6 cellular contexts compared by ENCODE assay signal in genomic region chrX:153727108-153727931, GRCh38. TPM values are rescaled to one million over a fixed set of nuclear protein-coding genes. Genes with fewer than 3 reads are reported as not detected.
DNase-seq lines count a peak whose midpoint lies in the region; ATAC-seq and TF ChIP-seq lines count a peak whose summit lies in the region.

No MANE protein-coding gene starts in this region.

- TF ChIP-seq CTCF in HCT116 (IDR thresholded peaks at IDR 0.05 in 2 of 3, conservative IDR thresholded peaks at IDR 0.05 in 1 of 3; ENCODE audit: borderline replicate concordance in 1 of 3, insufficient read depth in 1 of 3, low read depth in 2 of 3, low read length in 2 of 3) (no peak), lower lobe of right lung (IDR thresholded peaks at IDR 0.05) (no peak)
- no peak for TF ChIP-seq CTCF in activated CD8-positive, alpha-beta T cell treated with anti-CD3 and anti-CD28 coated beads for 36 hours (IDR thresholded peaks at IDR 0.05)

- H3K9me2 ChIP-seq in HCT116 (ENCODE audit: insufficient read depth) = no peaks in the 10 kb centered on the region

- peaks cover 10% of the 10 kb centered on the region for H3K36me3 Mint-ChIP-seq in activated CD8-positive, alpha-beta T cell treated with anti-CD3 and anti-CD28 coated beads for 36 hours (ENCODE audit: low read depth)

- no peak for DNase-seq in HCT116 (ENCODE audit: low read depth, low spot score)
- no peak for DNase-seq in activated CD8-positive, alpha-beta T cell treated with anti-CD3 and anti-CD28 coated beads for 36 hours
- DNase-seq in lower lobe of right lung = peak; percentile 56
- DNase-seq in kidney glomerular epithelial cell (lab: John Stamatoyannopoulos, UW) = no peak
- DNase-seq in NCI-H2171 treated with DMSO at 0.1 percent for 48 hours (lab: John Stamatoyannopoulos, UW) = no peak
- no peak for DNase-seq in NCI-H748 (lab: John Stamatoyannopoulos, UW; ENCODE audit: unreplicated experiment)

- peaks cover 17% of the 10 kb centered on the region for H3K79me2 ChIP-seq in HCT116 (ENCODE audit: insufficient read depth, low read length)

- H3K27ac ChIP-seq in HCT116 (ENCODE audit: low read depth, low read length) (peak overlapping the region; percentile 85), lower lobe of right lung (peak overlapping the region; percentile 88)

- intact Hi-C loops in HCT116 (cut with micrococcal nuclease) (no loop called here), lower lobe of right lung (cut with DNase I) (no loop called here)
- intact Hi-C loops in activated CD8-positive, alpha-beta T cell treated with anti-CD3 and anti-CD28 coated beads for 36 hours (cut with micrococcal nuclease) = no loop called here

- peak overlapping the region; percentile 69 for H3K4me2 ChIP-seq in HCT116 (ENCODE audit: low read length)

- TF ChIP-seq RAD21 in HCT116 (IDR thresholded peaks at IDR 0.05; ENCODE audit: low read depth) = no peak

- H4K20me1 ChIP-seq in HCT116 (ENCODE audit: insufficient read depth) = no peaks in the 10 kb centered on the region

- H3K4me3 ChIP-seq in HCT116 (replicated peaks in 1 of 2; ENCODE audit: low read depth in 1 of 2, low read length in 2 of 2) = peak overlapping the region; percentile 11 to 28; a peak in 2 of 4 replicates
- peak overlapping the region; percentile 72 for H3K4me3 ChIP-seq in lower lobe of right lung

- H3K36me3 ChIP-seq in HCT116 (ENCODE audit: control insufficient read depth in 1 of 2, insufficient read depth in 2 of 2, low read length in 2 of 2) (peaks cover 0 to under 1% of the 10 kb centered on the region in 2 experiments; a peak in 1 of 4 replicates), lower lobe of right lung (no peaks in the 10 kb centered on the region)

- H3K27me3 Mint-ChIP-seq in activated CD8-positive, alpha-beta T cell treated with anti-CD3 and anti-CD28 coated beads for 36 hours = no peaks in the 10 kb centered on the region

- RAD21 ChIA-PET in HCT116 (lab: Charles Lee; ENCODE audit: low non-redundant PET in 1 of 2, low total read pairs in 2 of 2, uncharacterized antibody in 2 of 2, unreplicated experiment in 2 of 2) = no interaction called here

- BruUV-seq in HCT116 (replicated peaks; lab: Mats Ljungman, UMichigan) = no TSS peak

- H2AFZ ChIP-seq in HCT116 (ENCODE audit: low read depth, low read length, poor library complexity, severe bottlenecking) = no peak overlapping the region

- H3K9me3 Mint-ChIP-seq in activated CD8-positive, alpha-beta T cell treated with anti-CD3 and anti-CD28 coated beads for 36 hours = peaks cover 5% of the 10 kb centered on the region

- peaks cover 35 to 48% of the 10 kb centered on the region in 2 experiments for H3K4me1 ChIP-seq in HCT116 (ENCODE audit: control insufficient read depth in 1 of 2, insufficient read depth in 2 of 2, low read length in 2 of 2)
- peaks cover 44% of the 10 kb centered on the region for H3K4me1 ChIP-seq in lower lobe of right lung

- H3K27ac Mint-ChIP-seq in activated CD8-positive, alpha-beta T cell treated with anti-CD3 and anti-CD28 coated beads for 36 hours = no peak overlapping the region

- H3K27me3 ChIP-seq in HCT116 (ENCODE audit: insufficient read depth, low read length) (no peaks in the 10 kb centered on the region), lower lobe of right lung (ENCODE audit: low read depth) (no peaks in the 10 kb centered on the region)

- H3K9ac ChIP-seq in HCT116 (ENCODE audit: low read length) = peak overlapping the region; percentile 51

- H3K4me3 Mint-ChIP-seq in activated CD8-positive, alpha-beta T cell treated with anti-CD3 and anti-CD28 coated beads for 36 hours = peak overlapping the region; percentile 56

- no peaks in the 10 kb centered on the region for H3K9me3 ChIP-seq in HCT116 (ENCODE audit: control insufficient read depth in 1 of 2, insufficient read depth in 1 of 2, low read depth in 1 of 2, low read length in 2 of 2)
- no peaks in the 10 kb centered on the region for H3K9me3 ChIP-seq in lower lobe of right lung

- POLR2A ChIA-PET in HCT116 (lab: Charles Lee) = no interaction called here
- POLR2A ChIA-PET in activated CD8-positive, alpha-beta T cell treated with anti-CD3 and anti-CD28 coated beads for 36 hours (lab: Charles Lee) = no interaction called here

- no peak for TF ChIP-seq POLR2A in HCT116 (IDR thresholded peaks at IDR 0.05; ENCODE audit: borderline replicate concordance, extremely low read depth, insufficient read depth, insufficient read length)

- CTCF ChIA-PET in HCT116 (lab: Charles Lee) = no interaction called here
- CTCF ChIA-PET in activated CD8-positive, alpha-beta T cell treated with anti-CD3 and anti-CD28 coated beads for 36 hours (lab: Charles Lee) = interaction anchor here (1.0 to 1.1 kb wide), 2 partner anchors 27 to 37 kb away, joined by 3 read pairs; partner anchors contain the start of gene PLXNB3

- ATAC-seq in HCT116 = no peak
- ATAC-seq in activated CD8-positive, alpha-beta T cell treated with anti-CD3 and anti-CD28 coated beads for 36 hours = no peak
- ATAC-seq in lower lobe of right lung = no peak

- H3K4me1 Mint-ChIP-seq in activated CD8-positive, alpha-beta T cell treated with anti-CD3 and anti-CD28 coated beads for 36 hours (ENCODE audit: low read depth) = peaks cover 22% of the 10 kb centered on the region

TF ChIP-seq in HCT116, 20 proteins besides CTCF, POLR2A, EP300 and RAD21:
- no peak for TF ChIP-seq FOSL1 (IDR thresholded peaks at IDR 0.05; ENCODE audit: low read depth)
- TF ChIP-seq CEBPB (IDR thresholded peaks at IDR 0.05; ENCODE audit: low read depth) = no peak
- TF ChIP-seq SP1 (IDR thresholded peaks at IDR 0.05; ENCODE audit: low read depth) = no peak
- TF ChIP-seq ZNF274 (IDR thresholded peaks at IDR 0.05; ENCODE audit: low read depth, low read length) = no peak
- TF ChIP-seq SIN3A (IDR thresholded peaks at IDR 0.05; ENCODE audit: low read depth) = no peak
- no peak for TF ChIP-seq ATF3 (IDR thresholded peaks at IDR 0.05)
- TF ChIP-seq CBX3 (IDR thresholded peaks at IDR 0.05; ENCODE audit: low read depth) = no peak
- no peak for TF ChIP-seq ZFX (IDR thresholded peaks at IDR 0.05)
TF ChIP-seq in HCT116: peak in this region for 0.

RNA-seq across cellular contexts. Expression of gene ABCD1, which starts 2.7 kb away (rescaled TPM):
- total RNA-seq in HCT116 (2021; ENCODE audit: unreplicated experiment) = 7.1 TPM
- polyA plus RNA-seq in HCT116 (2012) = 7.8 and 9.9 TPM in 2 replicates
- total RNA-seq in activated CD8-positive, alpha-beta T cell treated with anti-CD3 and anti-CD28 coated beads for 36 hours = 1 to 10 TPM; 3.9 to 4.4 TPM
- total RNA-seq in lower lobe of right lung = 14.5 TPM

RNA-seq across cellular contexts. Expression of gene BCAP31, which starts 3.1 kb away (rescaled TPM):
- total RNA-seq in HCT116 (2021; ENCODE audit: unreplicated experiment) (185 TPM), lower lobe of right lung (219 TPM)
- polyA plus RNA-seq in HCT116 (2012) = 212 and 229 TPM in 2 replicates
- 100 to 1,000 TPM in 1 of 2 experiments, 10 to 100 TPM in 1; 97.6 to 102 TPM for total RNA-seq in activated CD8-positive, alpha-beta T cell treated with anti-CD3 and anti-CD28 coated beads for 36 hours

RNA-seq across cellular contexts. Expression of gene PLXNB3, which starts 36.7 kb away (rescaled TPM):
- 4.8 TPM for total RNA-seq in HCT116 (2021; ENCODE audit: unreplicated experiment)
- 6.6 and 8.6 TPM in 2 replicates for polyA plus RNA-seq in HCT116 (2012)
- total RNA-seq in activated CD8-positive, alpha-beta T cell treated with anti-CD3 and anti-CD28 coated beads for 36 hours = 1 to 10 TPM; 7.7 to 8.2 TPM
- 4.6 TPM for total RNA-seq in lower lobe of right lung

RNA-seq across cellular contexts. Expression of gene SLC6A8, which starts 39.6 kb away (rescaled TPM):
- 101 TPM for total RNA-seq in HCT116 (2021; ENCODE audit: unreplicated experiment)
- polyA plus RNA-seq in HCT116 (2012) = 73.3 and 82.9 TPM in 2 replicates
- 1 to 10 TPM; 2.5 to 2.7 TPM for total RNA-seq in activated CD8-positive, alpha-beta T cell treated with anti-CD3 and anti-CD28 coated beads for 36 hours
- total RNA-seq in lower lobe of right lung = 7.1 TPM

RNA-seq across cellular contexts. Expression of gene SRPK3, which starts 53.5 kb away (rescaled TPM):
- total RNA-seq in HCT116 (2021; ENCODE audit: unreplicated experiment) = not detected
- polyA plus RNA-seq in HCT116 (2012) = 0.21 and 0.39 TPM in 2 replicates
- under 1 TPM in 1 of 2 experiments, not detected in 1; 0.09 TPM for total RNA-seq in activated CD8-positive, alpha-beta T cell treated with anti-CD3 and anti-CD28 coated beads for 36 hours
- total RNA-seq in lower lobe of right lung = not detected
